In the genomic region with DNA sequence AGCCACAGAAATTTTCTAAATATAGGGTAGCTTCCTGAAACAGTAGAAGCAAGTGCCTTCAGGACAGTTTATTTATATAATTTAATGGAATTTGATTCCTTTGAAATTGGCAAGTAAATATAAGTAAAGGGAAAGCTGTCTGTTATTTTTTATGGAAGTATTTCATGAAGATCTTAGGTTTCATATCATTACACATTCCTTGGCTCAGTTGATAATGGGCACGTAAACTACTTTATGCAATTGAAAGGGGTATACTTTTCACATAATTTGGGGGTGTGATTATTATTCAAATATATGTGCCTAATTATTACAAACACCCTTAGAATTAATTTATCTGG, we compare ENCODE assay signal across 12 cellular contexts.
DNase-seq lines count a peak whose midpoint lies in the region; ATAC-seq and TF ChIP-seq lines count a peak whose summit lies in the region.
"Had no signal": no experiment of that assay in that cellular context is flagged by ENCODE, and none has a peak within 500 bp of the region (broad histone marks: within the 10 kb centered on the region; RNA-seq: fewer than 3 reads in every experiment).

No MANE protein-coding gene starts in this region.

- H3K27ac ChIP-seq in right cardiac atrium (ENCODE audit: low read length) (no peak overlapping the region), upper lobe of right lung (peak overlapping the region; percentile 55), caudate nucleus (ENCODE audit: low read depth, low read length) (no peak overlapping the region)

- peaks cover 12% of the 10 kb centered on the region for H3K36me3 Mint-ChIP-seq in activated naive CD8-positive, alpha-beta T cell treated with anti-CD3 and anti-CD28 coated beads, Interleukin-2, amount 10 ng/mL, durations not matched to agents 7 days and 5 days
- H3K36me3 Mint-ChIP-seq in mesothelial cell of epicardium = peaks cover 2% of the 10 kb centered on the region

- no peaks in the 10 kb centered on the region for H3K27me3 Mint-ChIP-seq in activated naive CD8-positive, alpha-beta T cell treated with anti-CD3 and anti-CD28 coated beads, Interleukin-2, amount 10 ng/mL, durations not matched to agents 7 days and 5 days
- no peaks in the 10 kb centered on the region for H3K27me3 Mint-ChIP-seq in mesothelial cell of epicardium (ENCODE audit: low read depth)

- ATAC-seq in right cardiac atrium (no peak), left ventricle myocardium superior (no peak), upper lobe of right lung (no peak), left colon (no peak), mucosa of descending colon (no peak)
- no peak for ATAC-seq in activated naive CD8-positive, alpha-beta T cell treated with anti-CD3 and anti-CD28 coated beads, Interleukin-2, amount 10 ng/mL, durations not matched to agents 7 days and 5 days (ENCODE audit: low read depth)
- ATAC-seq: PC-3 had no signal

- peak overlapping the region; percentile 82 for H3K4me3 Mint-ChIP-seq in activated naive CD8-positive, alpha-beta T cell treated with anti-CD3 and anti-CD28 coated beads, Interleukin-2, amount 10 ng/mL, durations not matched to agents 7 days and 5 days
- no peak overlapping the region for H3K4me3 Mint-ChIP-seq in mesothelial cell of epicardium
- H3K4me3 Mint-ChIP-seq: neural crest cell had no signal

- H3K9me3 ChIP-seq in right cardiac atrium (ENCODE audit: control insufficient read depth, low read length) (no peaks in the 10 kb centered on the region), upper lobe of right lung (no peaks in the 10 kb centered on the region), mucosa of descending colon (no peaks in the 10 kb centered on the region)
- H3K9me3 ChIP-seq: BE2C had no signal

- POLR2A ChIA-PET in activated naive CD8-positive, alpha-beta T cell treated with anti-CD3 and anti-CD28 coated beads, Interleukin-2, amount 10 ng/mL, durations not matched to agents 7 days and 5 days (lab: Charles Lee) = interaction anchor here (0.9 to 2.3 kb wide), 10 partner anchors 10 to 175 kb away, joined by 3 to 15 read pairs (median 5); a partner anchor contains a TSS

- H3K9me3 Mint-ChIP-seq in activated naive CD8-positive, alpha-beta T cell treated with anti-CD3 and anti-CD28 coated beads, Interleukin-2, amount 10 ng/mL, durations not matched to agents 7 days and 5 days = peaks cover 4% of the 10 kb centered on the region
- peaks cover 8% of the 10 kb centered on the region for H3K9me3 Mint-ChIP-seq in mesothelial cell of epicardium

- peak overlapping the region; percentile 91 for H3K27ac Mint-ChIP-seq in activated naive CD8-positive, alpha-beta T cell treated with anti-CD3 and anti-CD28 coated beads, Interleukin-2, amount 10 ng/mL, durations not matched to agents 7 days and 5 days
- peak overlapping the region; percentile 81 for H3K27ac Mint-ChIP-seq in mesothelial cell of epicardium

- H3K36me3 ChIP-seq in upper lobe of right lung = no peaks in the 10 kb centered on the region
- no peaks in the 10 kb centered on the region for H3K36me3 ChIP-seq in mucosa of descending colon (ENCODE audit: low read depth)
- H3K36me3 ChIP-seq: BE2C had no signal

- H3K4me1 ChIP-seq in right cardiac atrium (ENCODE audit: control insufficient read depth, insufficient read depth, low read length) (no peaks in the 10 kb centered on the region), upper lobe of right lung (peaks cover 14% of the 10 kb centered on the region), mucosa of descending colon (ENCODE audit: low read depth) (peaks cover 7% of the 10 kb centered on the region)
- H3K4me1 ChIP-seq: BE2C had no signal

- 60% methylated on average over 1 of the region's 1 CpG for WGBS in right cardiac atrium

- no peaks in the 10 kb centered on the region for H3K27me3 ChIP-seq in right cardiac atrium (ENCODE audit: control insufficient read depth, insufficient read depth)
- no peaks in the 10 kb centered on the region for H3K27me3 ChIP-seq in upper lobe of right lung
- H3K27me3 ChIP-seq: BE2C had no signal

- H3K4me3 ChIP-seq in right cardiac atrium (ENCODE audit: low read length) (peak overlapping the region; percentile 47), upper lobe of right lung (peak overlapping the region; percentile 36), mucosa of descending colon (no peak overlapping the region)

- TF ChIP-seq CTCF in mesothelial cell of epicardium (IDR thresholded peaks at IDR 0.05; ENCODE audit: unreplicated experiment) = no peak
- no peak for TF ChIP-seq CTCF in upper lobe of right lung (IDR thresholded peaks at IDR 0.05)
- no peak for TF ChIP-seq CTCF in mucosa of descending colon (IDR thresholded peaks at IDR 0.05)

- H3K4me1 Mint-ChIP-seq in activated naive CD8-positive, alpha-beta T cell treated with anti-CD3 and anti-CD28 coated beads, Interleukin-2, amount 10 ng/mL, durations not matched to agents 7 days and 5 days = peaks cover 52% of the 10 kb centered on the region
- H3K4me1 Mint-ChIP-seq in mesothelial cell of epicardium = peaks cover 10% of the 10 kb centered on the region

- intact Hi-C loops in right cardiac atrium (cut with DNase I) = loop anchor here in 1 of 4 donors (10.0 kb wide), 1 partner anchor 65 kb away; no protein-coding TSS in a partner anchor
- intact Hi-C loops in left ventricle myocardium superior (cut with micrococcal nuclease) = no loop called here
- intact Hi-C loops in upper lobe of right lung (cut with DNase I) = no loop called here
- intact Hi-C loops in left colon (cut with DNase I, micrococcal nuclease) = no loop called here
- intact Hi-C loops in mucosa of descending colon (cut with DNase I, micrococcal nuclease) = no loop called here

- DNase-seq in right cardiac atrium (no peak), left ventricle myocardium superior (no peak), mesothelial cell of epicardium (ENCODE audit: low spot score in 2 of 2, unreplicated experiment in 2 of 2) (no peak), upper lobe of right lung (no peak), left colon (no peak), mucosa of descending colon (no peak), caudate nucleus (lab: John Stamatoyannopoulos, UW) (no peak)
- DNase-seq in activated naive CD8-positive, alpha-beta T cell treated with anti-CD3 and anti-CD28 coated beads, Interleukin-2, amount 10 ng/mL, durations not matched to agents 7 days and 5 days = no peak
- DNase-seq: BE2C, NCI-H2171, PC-3 had no signal
